Comparison of ENCODE assay signal across 17 cellular contexts in genomic region chr1:76989976-76990375, GRCh38.
DNase-seq lines count a peak whose midpoint lies in the region; ATAC-seq and TF ChIP-seq lines count a peak whose summit lies in the region.
"Had no signal": no experiment of that assay in that cellular context is flagged by ENCODE, and none has a peak within 500 bp of the region (broad histone marks: within the 10 kb centered on the region; RNA-seq: fewer than 3 reads in every experiment).

No MANE protein-coding gene starts in this region.

- no peaks in the 10 kb centered on the region for H3K36me3 Mint-ChIP-seq in HFFc6 (ENCODE audit: low read depth)
- H3K36me3 Mint-ChIP-seq in activated CD4-positive, alpha-beta memory T cell treated with anti-CD3 and anti-CD28 coated beads for 36 hours, result no peaks in the 10 kb centered on the region
- H3K36me3 Mint-ChIP-seq: CD14-positive monocyte; CD4-positive, alpha-beta memory T cell had no signal

- no peak for ATAC-seq in left colon
- ATAC-seq: HCT116 had no signal

- DNase-seq in EH (ENCODE audit: low read depth) (peak; percentile 44), HFFc6 (no peak), RPMI7951 (ENCODE audit: low read depth) (peak; percentile 36), fibroblast of the aortic adventitia (ENCODE audit: low read depth) (peak; percentile 8), NCI-H1048 (lab: John Stamatoyannopoulos, UW) (no peak), left colon (no peak)
- no peak for DNase-seq in activated CD4-positive, alpha-beta memory T cell treated with anti-CD3 and anti-CD28 coated beads for 36 hours
- DNase-seq in NK-92 treated with Interleukin-12 subunit alpha and Interleukin-12 subunit beta, amount 100 ng/mL, for 24 hours (lab: John Stamatoyannopoulos, UW), result no peak
- DNase-seq: 8988T; CD4-positive, alpha-beta memory T cell; DMS153; DMS79; GOT3; H7 had no signal

- TF ChIP-seq CTCF in HFFc6 (IDR thresholded peaks at IDR 0.05) (no peak), fibroblast of the aortic adventitia (IDR thresholded peaks at IDR 0.05; ENCODE audit: insufficient read depth, low read length) (no peak)

- H3K4me1 Mint-ChIP-seq in HFFc6 (ENCODE audit: low read depth), result peaks cover 39% of the 10 kb centered on the region
- no peaks in the 10 kb centered on the region for H3K4me1 Mint-ChIP-seq in activated CD4-positive, alpha-beta memory T cell treated with anti-CD3 and anti-CD28 coated beads for 36 hours (ENCODE audit: low read depth)
- H3K4me1 Mint-ChIP-seq: CD14-positive monocyte; CD4-positive, alpha-beta memory T cell had no signal

- H3K27ac Mint-ChIP-seq in HFFc6, result peak overlapping the region; percentile 78; the same call in 1 of the 2 replicates
- no peak overlapping the region for H3K27ac Mint-ChIP-seq in activated CD4-positive, alpha-beta memory T cell treated with anti-CD3 and anti-CD28 coated beads for 36 hours
- H3K27ac Mint-ChIP-seq: CD14-positive monocyte; CD4-positive, alpha-beta memory T cell had no signal

- CTCF ChIA-PET in activated CD4-positive, alpha-beta memory T cell treated with anti-CD3 and anti-CD28 coated beads for 36 hours (lab: Charles Lee), result no interaction called here

- no peaks in the 10 kb centered on the region for H3K9me3 Mint-ChIP-seq in HFFc6
- no peaks in the 10 kb centered on the region for H3K9me3 Mint-ChIP-seq in activated CD4-positive, alpha-beta memory T cell treated with anti-CD3 and anti-CD28 coated beads for 36 hours

- POLR2A ChIA-PET in activated CD4-positive, alpha-beta memory T cell treated with anti-CD3 and anti-CD28 coated beads for 36 hours (lab: Charles Lee), result no interaction called here

- no peak overlapping the region for H3K4me3 ChIP-seq in fibroblast of the aortic adventitia (ENCODE audit: low read depth, low read length)
- H3K4me3 ChIP-seq: BLaER1 had no signal

- intact Hi-C loops in activated CD4-positive, alpha-beta memory T cell treated with anti-CD3 and anti-CD28 coated beads for 36 hours (cut with micrococcal nuclease), result no loop called here
- intact Hi-C loops in left colon (cut with DNase I, micrococcal nuclease), result no loop called here

- no peak overlapping the region; the same call in 1 of the 2 replicates for H3K4me3 Mint-ChIP-seq in HFFc6
- H3K4me3 Mint-ChIP-seq in activated CD4-positive, alpha-beta memory T cell treated with anti-CD3 and anti-CD28 coated beads for 36 hours, result no peak overlapping the region
- H3K4me3 Mint-ChIP-seq: CD14-positive monocyte; CD4-positive, alpha-beta memory T cell had no signal

- H3K27me3 Mint-ChIP-seq in HFFc6 (ENCODE audit: insufficient read depth), result 0 out of 2 replicates have a peak, but pooled peaks cover 1% of the 10 kb centered on the region
- H3K27me3 Mint-ChIP-seq in activated CD4-positive, alpha-beta memory T cell treated with anti-CD3 and anti-CD28 coated beads for 36 hours, result no peaks in the 10 kb centered on the region

Comparison
In these comparisons a context has a peak if more than half of its experiments do, and no peak if none do; other contexts are left out.
1. DNase-seq: peak in EH (single experiment), RPMI7951 (single experiment) and fibroblast of the aortic adventitia (single experiment); none in HFFc6 (single experiment), NCI-H1048 (single experiment), activated CD4-positive, alpha-beta memory T cell treated with anti-CD3 and anti-CD28 coated beads for 36 hours (single experiment), NK-92 treated with Interleukin-12 subunit alpha and Interleukin-12 subunit beta, amount 100 ng/mL, for 24 hours (single experiment) and left colon (0 of 2).